17 cellular contexts compared by ENCODE assay signal in the genomic region with DNA sequence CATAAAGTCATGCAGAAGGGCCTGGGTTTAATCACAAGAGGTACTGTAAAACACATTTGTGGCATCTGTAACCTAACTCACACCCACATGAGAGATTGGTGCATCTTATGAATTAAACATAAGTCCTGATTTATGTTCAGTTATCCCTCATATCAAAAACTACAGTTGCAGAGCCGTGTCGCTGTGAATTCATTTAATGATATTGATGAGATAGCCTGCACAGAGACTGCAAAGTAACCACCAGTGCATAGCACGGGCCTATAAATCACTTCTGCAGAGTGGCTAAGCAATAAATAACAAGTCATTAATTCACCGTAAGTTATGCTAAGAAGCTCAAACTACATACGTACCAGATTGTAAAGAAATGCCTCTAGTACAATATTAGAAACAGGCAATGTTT.
"Had no signal": no experiment of that assay in that cellular context is flagged by ENCODE, and none has a peak within 500 bp of the region (broad histone marks: within the 10 kb centered on the region; RNA-seq: fewer than 3 reads in every experiment).

No MANE protein-coding gene starts in this region.

- ATAC-seq: psoas muscle, sciatic nerve had no signal

- H3K4me1 ChIP-seq: adrenal gland, psoas muscle, suprapubic skin, transverse colon, uterus had no signal

- H3K9me3 ChIP-seq: adrenal gland, psoas muscle, suprapubic skin, transverse colon, uterus had no signal

- H3K4me3 ChIP-seq: adrenal gland, cardiac muscle cell, lung, psoas muscle, smooth muscle cell, suprapubic skin, transverse colon, uterus had no signal

- H3K4me2 ChIP-seq: smooth muscle cell had no signal

- H3K36me3 ChIP-seq: adrenal gland, cardiac muscle cell, suprapubic skin, transverse colon, uterus had no signal

- H3K27me3 ChIP-seq: adrenal gland, cardiac muscle cell, suprapubic skin, transverse colon, uterus had no signal

- H3K27ac ChIP-seq: adrenal gland, cardiac muscle cell, psoas muscle, suprapubic skin, transverse colon, uterus had no signal

- DNase-seq: activated effector memory CD4-positive, alpha-beta T cell treated with Interleukin-2 at 50 U/mL for 16 hours; activated naive CD4-positive, alpha-beta T cell treated with anti-CD3 and anti-CD28 coated beads, Interleukin-2, amount 50 U/mL, for 16 hours; activated T-cell treated with anti-CD3 and anti-CD28 coated beads, Interleukin-2, amount 50 U/mL, for 4 hours; adrenal gland; hypothalamus; islet precursor cell; psoas muscle; stimulated activated CD4-positive, alpha-beta T cell treated with anti-CD3 and anti-CD28 coated beads, Interleukin-4, amount 100 ng/mL, for 1 hour; T-cell; T-helper 9 cell; transverse colon; uterus had no signal
